9 cellular contexts compared by ENCODE assay signal in the genomic region with DNA sequence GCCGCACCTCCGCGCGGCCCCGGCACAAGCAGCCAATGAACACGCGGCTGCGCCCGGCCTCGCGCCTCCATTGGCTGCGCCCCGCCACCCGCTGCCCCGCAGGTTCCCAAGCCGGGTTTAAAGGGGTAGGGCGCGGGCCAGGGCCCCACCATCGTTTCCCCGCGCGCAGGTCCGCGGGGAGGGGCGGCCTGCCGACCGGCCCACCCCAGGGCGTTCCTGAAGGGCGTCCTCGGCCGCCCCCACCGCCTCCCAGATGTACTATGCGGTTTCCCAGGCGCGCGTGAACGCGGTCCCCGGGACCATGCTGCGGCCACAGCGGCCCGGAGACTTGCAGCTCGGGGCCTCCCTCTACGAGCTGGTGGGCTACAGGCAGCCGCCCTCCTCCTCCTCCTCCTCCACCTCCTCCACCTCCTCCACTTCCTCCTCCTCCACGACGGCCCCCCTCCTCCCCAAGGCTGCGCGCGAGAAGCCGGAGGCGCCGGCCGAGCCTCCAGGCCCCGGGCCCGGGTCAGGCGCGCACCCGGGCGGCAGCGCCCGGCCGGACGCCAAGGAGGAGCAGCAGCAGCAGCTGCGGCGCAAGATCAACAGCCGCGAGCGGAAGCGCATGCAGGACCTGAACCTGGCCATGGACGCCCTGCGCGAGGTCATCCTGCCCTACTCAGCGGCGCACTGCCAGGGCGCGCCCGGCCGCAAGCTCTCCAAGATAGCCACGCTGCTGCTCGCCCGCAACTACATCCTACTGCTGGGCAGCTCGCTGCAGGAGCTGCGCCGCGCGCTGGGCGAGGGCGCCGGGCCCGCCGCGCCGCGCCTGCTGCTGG. TPM values are rescaled to one million over a fixed set of nuclear protein-coding genes. Genes with fewer than 3 reads are reported as not detected.
A peak's percentile ranks its signal among the peaks of the same experiment; 100 is the strongest.
DNase-seq lines count a peak whose midpoint lies in the region; ATAC-seq lines count a peak whose summit lies in the region.
"Had no signal": no experiment of that assay in that cellular context is flagged by ENCODE, and none has a peak within 500 bp of the region (broad histone marks: within the 10 kb centered on the region; RNA-seq: fewer than 3 reads in every experiment).

A gene with protein sequence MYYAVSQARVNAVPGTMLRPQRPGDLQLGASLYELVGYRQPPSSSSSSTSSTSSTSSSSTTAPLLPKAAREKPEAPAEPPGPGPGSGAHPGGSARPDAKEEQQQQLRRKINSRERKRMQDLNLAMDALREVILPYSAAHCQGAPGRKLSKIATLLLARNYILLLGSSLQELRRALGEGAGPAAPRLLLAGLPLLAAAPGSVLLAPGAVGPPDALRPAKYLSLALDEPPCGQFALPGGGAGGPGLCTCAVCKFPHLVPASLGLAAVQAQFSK (plus strand): TSS at position 148 of the 818 bp plus-strand sequence. CDS start 106 bp downstream, at position 254.

- peaks cover 59% of the 10 kb centered on the region for H3K27me3 ChIP-seq in trophoblast cell (ENCODE audit: insufficient read depth, low read length)

- H3K27me3 Mint-ChIP-seq in activated T-helper 17 cell treated with anti-CD3 and anti-CD28 coated beads, Interleukin-2, amount 50 U/mL, for 72 hours: peaks cover 61% of the 10 kb centered on the region

- intact Hi-C loops in cardiac septum (cut with DNase I): no loop called here

- H2AFZ ChIP-seq in trophoblast cell (ENCODE audit: insufficient read depth, low read length, poor library complexity): peak within 1 kb of the TSS; percentile 45

- H2BK120ac ChIP-seq in trophoblast cell (ENCODE audit: insufficient read depth, low read length, poor library complexity): no peak within 1 kb of the TSS

- peak; percentile 83 for DNase-seq in NCI-H82 (lab: John Stamatoyannopoulos, UW)
- DNase-seq in NCI-H82 treated with DMSO at 0.1 percent for 48 hours (lab: John Stamatoyannopoulos, UW; ENCODE audit: unreplicated experiment): no peak
- peak; percentile 44 for DNase-seq in NCI-H226
- DNase-seq in cardiac septum (ENCODE audit: low spot score): peak; percentile 89
- DNase-seq in trophoblast cell: peak in 1 of 2 donors; percentile 52
- no peak for DNase-seq in KG1 (lab: John Stamatoyannopoulos, UW)

- H3K79me1 ChIP-seq in trophoblast cell (ENCODE audit: low read length): no peaks in the 10 kb centered on the region

- no peak within 1 kb of the TSS for H2BK5ac ChIP-seq in trophoblast cell (ENCODE audit: low read depth, low read length, poor library complexity)

- H3K9me3 Mint-ChIP-seq in activated T-helper 17 cell treated with anti-CD3 and anti-CD28 coated beads, Interleukin-2, amount 50 U/mL, for 72 hours: no peaks in the 10 kb centered on the region

- peak within 1 kb of the TSS; percentile 69 for H3K4me3 Mint-ChIP-seq in activated T-helper 17 cell treated with anti-CD3 and anti-CD28 coated beads, Interleukin-2, amount 50 U/mL, for 72 hours

- no peak within 1 kb of the TSS for H2AK5ac ChIP-seq in trophoblast cell (ENCODE audit: low read length)

- H3K9ac ChIP-seq in trophoblast cell (ENCODE audit: low read length): no peak within 1 kb of the TSS

- no peak within 1 kb of the TSS for H3K27ac ChIP-seq in trophoblast cell (ENCODE audit: low read depth, low read length)

- H3K36me3 Mint-ChIP-seq in activated T-helper 17 cell treated with anti-CD3 and anti-CD28 coated beads, Interleukin-2, amount 50 U/mL, for 72 hours (ENCODE audit: low read depth): no peaks in the 10 kb centered on the region

- H3K79me2 ChIP-seq in trophoblast cell (ENCODE audit: control insufficient read depth, insufficient read depth, low read length, poor library complexity): no peaks in the 10 kb centered on the region

- H2BK12ac ChIP-seq in trophoblast cell (ENCODE audit: low read length): no peak within 1 kb of the TSS

- no peak within 1 kb of the TSS for H3K23ac ChIP-seq in trophoblast cell (ENCODE audit: low read length)

- H3K18ac ChIP-seq in trophoblast cell (ENCODE audit: low read length): no peak within 1 kb of the TSS

- no peak within 1 kb of the TSS for H4K12ac ChIP-seq in trophoblast cell (ENCODE audit: low read depth, low read length)

- peak within 1 kb of the TSS; percentile 64 for H3K4me3 ChIP-seq in trophoblast cell (ENCODE audit: low read depth, low read length)

- H3K4me1 Mint-ChIP-seq in activated T-helper 17 cell treated with anti-CD3 and anti-CD28 coated beads, Interleukin-2, amount 50 U/mL, for 72 hours: no peaks in the 10 kb centered on the region

- peak; percentile 76 for ATAC-seq in activated T-helper 17 cell treated with anti-CD3 and anti-CD28 coated beads, Interleukin-2, amount 50 U/mL, for 72 hours (replicated peaks)
- ATAC-seq in HG02981 (IDR thresholded peaks at IDR 0.05; ENCODE audit: unreplicated experiment): no peak

- no peaks in the 10 kb centered on the region for H3K36me3 ChIP-seq in trophoblast cell (ENCODE audit: control insufficient read depth in 1 of 2, insufficient read depth in 2 of 2, low read length in 2 of 2)

- WGBS in trophoblast cell (ENCODE audit: extremely low coverage, insufficient coverage, insufficient read length): no CpG with 5 or more reads among the region's 95 CpGs

- H3K4me1 ChIP-seq in trophoblast cell (ENCODE audit: control insufficient read depth in 1 of 2, insufficient read depth in 2 of 2, low read length in 2 of 2): peaks cover 11 to 16% of the 10 kb centered on the region in 2 experiments

- no peak within 1 kb of the TSS for H4K91ac ChIP-seq in trophoblast cell (ENCODE audit: low read depth, low read length)

- no peak within 1 kb of the TSS for H3K4ac ChIP-seq in trophoblast cell (ENCODE audit: low read depth, low read length)

- no peaks in the 10 kb centered on the region for H3K9me3 ChIP-seq in trophoblast cell (ENCODE audit: insufficient read depth, low read depth, low read length)

- H3K14ac ChIP-seq in trophoblast cell (ENCODE audit: low read length): no peak within 1 kb of the TSS

- H4K8ac ChIP-seq in trophoblast cell (ENCODE audit: low read depth, low read length): no peak within 1 kb of the TSS

- no peak within 1 kb of the TSS for H3K27ac Mint-ChIP-seq in activated T-helper 17 cell treated with anti-CD3 and anti-CD28 coated beads, Interleukin-2, amount 50 U/mL, for 72 hours

- peak within 1 kb of the TSS; percentile 86 for H3K4me2 ChIP-seq in trophoblast cell (ENCODE audit: low read length)

RNA-seq across cellular contexts. Expression of the gene that starts here (rescaled TPM):
- not detected for total RNA-seq in activated T-helper 17 cell treated with anti-CD3 and anti-CD28 coated beads, Interleukin-2, amount 50 U/mL, for 72 hours
- total RNA-seq in cardiac septum: 0.32 TPM
- polyA plus RNA-seq in trophoblast cell (2013): 1.2 and 1.8 TPM in 2 replicates
- total RNA-seq: activated CD8-positive, alpha-beta memory T cell treated with anti-CD3 and anti-CD28 coated beads for 36 hours had no signal

Comparison
In these comparisons a context has a peak if more than half of its experiments do, and no peak if none do; other contexts are left out.
1. DNase-seq: peak in NCI-H82 (single experiment) and NCI-H226 (single experiment); none in NCI-H82 treated with DMSO at 0.1 percent for 48 hours (single experiment) and KG1 (single experiment).
2. Peak in ATAC-seq in activated T-helper 17 cell treated with anti-CD3 and anti-CD28 coated beads, Interleukin-2, amount 50 U/mL, for 72 hours; RNA of the gene not detected or under 1 TPM.
3. Peak in DNase-seq in cardiac septum; RNA of the gene not detected or under 1 TPM.